In the genomic region with DNA sequence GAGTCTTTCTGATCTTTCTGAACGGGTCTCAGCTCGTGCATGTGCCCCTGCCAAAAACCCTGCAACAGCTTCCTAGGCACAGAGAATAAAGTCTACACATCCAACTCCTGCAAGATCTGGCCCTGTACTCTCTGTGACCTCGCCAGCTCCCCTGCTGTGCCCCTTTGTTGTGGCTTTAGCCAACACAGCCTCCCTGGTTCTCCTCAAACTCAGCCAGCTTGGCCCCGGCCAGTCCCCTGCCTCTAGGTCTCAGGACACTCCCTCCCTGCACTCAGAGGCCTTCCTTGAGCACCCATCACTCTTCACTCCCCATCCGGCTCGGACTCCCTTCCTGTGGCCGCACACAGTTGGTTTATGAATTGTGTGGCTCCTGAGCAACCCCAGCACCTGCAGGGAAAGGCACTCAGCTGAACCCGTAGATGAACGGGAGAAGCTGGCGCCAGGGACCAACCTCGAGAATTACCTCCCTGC, we compare ENCODE assay signal across 12 cellular contexts. TPM values are rescaled to one million over a fixed set of nuclear protein-coding genes. Genes with fewer than 3 reads are reported as not detected.
DNase-seq lines count a peak whose midpoint lies in the region; ATAC-seq and TF ChIP-seq lines count a peak whose summit lies in the region.
"Had no signal": no experiment of that assay in that cellular context is flagged by ENCODE, and none has a peak within 500 bp of the region (broad histone marks: within the 10 kb centered on the region; RNA-seq: fewer than 3 reads in every experiment).

No MANE protein-coding gene starts in this region.

- no peak for DNase-seq in SK-N-SH
- DNase-seq in RWPE1 (ENCODE audit: low spot score), result no peak
- DNase-seq in endodermal cell, result peak; percentile 89
- DNase-seq in HEK293T (ENCODE audit: extremely low spot score), result no peak
- DNase-seq in NCI-H2107 (lab: John Stamatoyannopoulos, UW), result no peak
- DNase-seq: activated CD4-positive, CD25-positive, alpha-beta regulatory T cell; NCI-H1417 treated with DMSO at 0.1 percent for 48 hours had no signal

- no peak for TF ChIP-seq EP300 in SK-N-SH (IDR thresholded peaks at IDR 0.05; ENCODE audit: borderline replicate concordance in 1 of 2, low read depth in 1 of 2, low read length in 1 of 2)

- peak overlapping the region; percentile 66 for H3K4me3 Mint-ChIP-seq in endodermal cell

- H3K4me1 Mint-ChIP-seq in endodermal cell, result peaks cover 16% of the 10 kb centered on the region

- TF ChIP-seq RAD21 in SK-N-SH (IDR thresholded peaks at IDR 0.05; ENCODE audit: low read length), result no peak

- WGBS in SK-N-SH (ENCODE audit: low lambda C conversion rate), result 75% methylated on average over 11 of the region's 11 CpGs
- WGBS in endodermal cell (ENCODE audit: insufficient coverage in 1 of 2, insufficient read length in 1 of 2), 2 experiments, result 55 to 71% methylated on average over 4 to 11 of the region's 11 CpGs

- peaks cover 17% of the 10 kb centered on the region for H3K79me2 ChIP-seq in SK-N-SH (ENCODE audit: insufficient read depth)

- H3K9ac ChIP-seq in SK-N-SH (no peak overlapping the region; the same call in 1 of the 2 replicates), endodermal cell (ENCODE audit: extremely low read depth, low read length, poor library complexity, severe bottlenecking) (no peak overlapping the region), rectal smooth muscle tissue (ENCODE audit: low read length) (no peak overlapping the region)

- TF ChIP-seq CTCF in SK-N-SH (IDR thresholded peaks at IDR 0.05) (no peak), RWPE1 (conservative IDR thresholded peaks at IDR 0.05; ENCODE audit: low read depth) (no peak), endodermal cell (conservative IDR thresholded peaks at IDR 0.05) (no peak)

- no peaks in the 10 kb centered on the region for H3K9me3 Mint-ChIP-seq in endodermal cell

- POLR2A ChIA-PET in SK-N-SH (lab: Yijun Ruan, JAX), result interaction anchor here (0.6 kb wide), 2 partner anchors 142 to 855 kb away, joined by 3 read pairs; no protein-coding TSS in a partner anchor
- POLR2A ChIA-PET in RWPE1 (lab: Yijun Ruan, JAX; ENCODE audit: low non-redundant PET), result interaction anchor here (1.1 kb wide), 1 partner anchor 17 kb away, joined by 4 read pairs; the partner anchor contains the start of genes NDUFAF8 and TEPSIN
- POLR2A ChIA-PET in HEK293T (lab: Yijun Ruan, JAX), result interaction anchor here (1.3 kb wide), 1 partner anchor 18 kb away, joined by 7 read pairs; the partner anchor contains the start of genes NDUFAF8 and TEPSIN

- peaks cover 17% of the 10 kb centered on the region for H3F3A ChIP-seq in SK-N-SH (replicated peaks; ENCODE audit: insufficient read depth)

- H3K9me2 ChIP-seq in SK-N-SH, result no peaks in the 10 kb centered on the region

- H2AFZ ChIP-seq in SK-N-SH (ENCODE audit: low read depth), result no peak overlapping the region

- no peaks in the 10 kb centered on the region for H3K9me3 ChIP-seq in SK-N-SH
- H3K9me3 ChIP-seq in endodermal cell (ENCODE audit: control insufficient read depth, low read length), result no peaks in the 10 kb centered on the region

- ATAC-seq in SK-N-SH treated with all-trans-retinoic acid at 6 μM for 48 hours (no peak), HG03354 (IDR thresholded peaks at IDR 0.05; ENCODE audit: poor library complexity, severe bottlenecking, unreplicated experiment) (no peak)
- ATAC-seq: sciatic nerve had no signal

- H3K4me2 ChIP-seq in SK-N-SH, result peak overlapping the region; percentile 100

- H3K27me3 Mint-ChIP-seq in endodermal cell (ENCODE audit: insufficient read depth), result peaks cover 17% of the 10 kb centered on the region

- H4K20me1 ChIP-seq in SK-N-SH (ENCODE audit: insufficient read depth), result no peaks in the 10 kb centered on the region

- H3K27me3 ChIP-seq in SK-N-SH (ENCODE audit: insufficient read depth) (no peaks in the 10 kb centered on the region), endodermal cell (ENCODE audit: control insufficient read depth, insufficient read depth, low read length, poor library complexity, severe bottlenecking) (peaks cover 9% of the 10 kb centered on the region), rectal smooth muscle tissue (ENCODE audit: control insufficient read depth, insufficient read depth, low read length) (no peaks in the 10 kb centered on the region)
- H3K27me3 ChIP-seq: tibial nerve had no signal

- H3K4me3 ChIP-seq in SK-N-SH (ENCODE audit: low read depth in 2 of 2, low read length in 1 of 2) (peak overlapping the region; percentile 76 to 94), endodermal cell (ENCODE audit: low read length) (peak overlapping the region; percentile 85), rectal smooth muscle tissue (ENCODE audit: low read length) (peak overlapping the region; percentile 73)

- H3K27ac Mint-ChIP-seq in endodermal cell, result peak overlapping the region; percentile 74

- H3K36me3 ChIP-seq in SK-N-SH (replicated peaks in 1 of 2; ENCODE audit: control insufficient read depth in 1 of 2, insufficient read depth in 2 of 2, low read length in 1 of 2) (peaks cover 0 to 2% of the 10 kb centered on the region in 2 experiments), endodermal cell (ENCODE audit: control insufficient read depth, insufficient read depth, low read length) (no peaks in the 10 kb centered on the region), rectal smooth muscle tissue (ENCODE audit: control insufficient read depth, insufficient read depth, low read length) (peaks cover 3% of the 10 kb centered on the region)

- H3K36me3 Mint-ChIP-seq in endodermal cell (ENCODE audit: low read depth), result peaks cover 15% of the 10 kb centered on the region

- H3K27ac ChIP-seq in SK-N-SH (ENCODE audit: low read depth in 2 of 2, low read length in 1 of 2) (no peak overlapping the region), RWPE1 (peak overlapping the region; percentile 51), endodermal cell (ENCODE audit: low read depth, low read length) (no peak overlapping the region), rectal smooth muscle tissue (ENCODE audit: low read depth, low read length) (no peak overlapping the region)

- H3K4me1 ChIP-seq in SK-N-SH (ENCODE audit: control insufficient read depth in 1 of 2, insufficient read depth in 2 of 2, low read depth in 1 of 2, low read length in 1 of 2) (peaks cover 7 to 16% of the 10 kb centered on the region in 2 experiments; a peak in 3 of 4 replicates), endodermal cell (ENCODE audit: control insufficient read depth, insufficient read depth, low read length) (peaks cover 9% of the 10 kb centered on the region), rectal smooth muscle tissue (ENCODE audit: control insufficient read depth, insufficient read depth, low read length) (peaks cover 8% of the 10 kb centered on the region)

- CTCF ChIA-PET in SK-N-SH (lab: Yijun Ruan, JAX), result interaction anchor here (1.0 to 3.8 kb wide), 6 partner anchors 14 to 263 kb away, joined by 3 to 19 read pairs (median 4); no protein-coding TSS in a partner anchor
- CTCF ChIA-PET in RWPE1 (lab: Yijun Ruan, JAX), result no interaction called here
- CTCF ChIA-PET in HEK293T (lab: Yijun Ruan, JAX), result interaction anchor here (0.8 kb wide), 1 partner anchor 20 kb away, joined by 3 read pairs; no protein-coding TSS in a partner anchor

TF ChIP-seq in SK-N-SH, 30 proteins besides CTCF, POLR2A, EP300 and RAD21 (continues in another document):
- no peak for TF ChIP-seq GABPA (IDR thresholded peaks at IDR 0.05; ENCODE audit: low read depth)

TF ChIP-seq in HEK293T, 16 proteins besides CTCF, POLR2A, EP300 and RAD21:
- TF ChIP-seq ARNT (IDR thresholded peaks at IDR 0.05) (no peak), SUZ12 (IDR thresholded peaks at IDR 0.05) (no peak), FOXM1 (IDR thresholded peaks at IDR 0.05; ENCODE audit: borderline replicate concordance) (no peak), NFRKB (IDR thresholded peaks at IDR 0.05) (no peak), L3MBTL2 (conservative IDR thresholded peaks at IDR 0.05) (no peak), ZNF384 (IDR thresholded peaks at IDR 0.05) (no peak), FOXK2 (IDR thresholded peaks at IDR 0.05) (no peak), SP1 (IDR thresholded peaks at IDR 0.05) (no peak), BHLHE40 (IDR thresholded peaks at IDR 0.05; ENCODE audit: borderline replicate concordance) (no peak), CTBP1 (IDR thresholded peaks at IDR 0.05; ENCODE audit: borderline replicate concordance) (no peak), LEF1 (IDR thresholded peaks at IDR 0.05; ENCODE audit: borderline replicate concordance) (no peak), FOXA1 (IDR thresholded peaks at IDR 0.05) (no peak), TARDBP (IDR thresholded peaks at IDR 0.05) (no peak)

RNA-seq across cellular contexts. Expression of gene CEP131, which starts 1.4 kb away (rescaled TPM):
- polyA plus RNA-seq in SK-N-SH (2012; rRNA removed), result 26.5 and 34.8 TPM in 2 replicates
- 12.9 and 16.3 TPM in 2 replicates for polyA plus RNA-seq in SK-N-SH (2012; cell fraction: cytosol; rRNA removed)
- 196 and 378 TPM in 2 replicates for polyA plus RNA-seq in SK-N-SH (2012; cell fraction: nucleus; rRNA removed)
- total RNA-seq in endodermal cell, result 10 to 100 TPM; 23.2 to 28.0 TPM
- polyA plus RNA-seq in endodermal cell (2013, experiment 1 of 2), result 30.3 TPM
- polyA plus RNA-seq in endodermal cell (2013, experiment 2 of 2), result 24.0 TPM

RNA-seq across cellular contexts. Expression of gene TEPSIN, which starts 17.4 kb away (rescaled TPM):
- 35.3 and 36.1 TPM in 2 replicates for polyA plus RNA-seq in SK-N-SH (2012; rRNA removed)
- 4.6 and 9.6 TPM in 2 replicates for polyA plus RNA-seq in SK-N-SH (2012; cell fraction: cytosol; rRNA removed)
- 379 and 617 TPM in 2 replicates for polyA plus RNA-seq in SK-N-SH (2012; cell fraction: nucleus; rRNA removed)
- total RNA-seq in endodermal cell, result 10 to 100 TPM; 30.0 to 45.0 TPM
- 24.6 TPM for polyA plus RNA-seq in endodermal cell (2013, experiment 1 of 2)
- polyA plus RNA-seq in endodermal cell (2013, experiment 2 of 2), result 21.1 TPM

RNA-seq across cellular contexts. Expression of gene NDUFAF8, which starts 17.7 kb away (rescaled TPM):
- polyA plus RNA-seq in SK-N-SH (2012; rRNA removed), result 194 and 229 TPM in 2 replicates
- 230 and 349 TPM in 2 replicates for polyA plus RNA-seq in SK-N-SH (2012; cell fraction: cytosol; rRNA removed)
- polyA plus RNA-seq in SK-N-SH (2012; cell fraction: nucleus; rRNA removed), result 139 and 227 TPM in 2 replicates
- total RNA-seq in endodermal cell, result 10 to 100 TPM; 42.7 to 48.7 TPM
- polyA plus RNA-seq in endodermal cell (2013, experiment 1 of 2), result 60.9 TPM
- polyA plus RNA-seq in endodermal cell (2013, experiment 2 of 2), result 52.0 TPM

RNA-seq across cellular contexts. Expression of gene AATK, which starts 55.4 kb away (rescaled TPM):
- 0.19 and 0.51 TPM in 2 replicates for polyA plus RNA-seq in SK-N-SH (2012; rRNA removed)
- 0.28 and 0.43 TPM in 2 replicates for polyA plus RNA-seq in SK-N-SH (2012; cell fraction: cytosol; rRNA removed)
- polyA plus RNA-seq in SK-N-SH (2012; cell fraction: nucleus; rRNA removed), result 1.0 and 1.5 TPM in 2 replicates
- 1 to 10 TPM; 3.3 to 4.3 TPM for total RNA-seq in endodermal cell
- 2.7 TPM for polyA plus RNA-seq in endodermal cell (2013, experiment 1 of 2)
- polyA plus RNA-seq in endodermal cell (2013, experiment 2 of 2), result 4.6 TPM

RNA-seq across cellular contexts. Expression of gene PVALEF, which starts 56.1 kb away (rescaled TPM):
- polyA plus RNA-seq in SK-N-SH (2012; rRNA removed), result not detected in 2 replicates
- polyA plus RNA-seq in SK-N-SH (2012; cell fraction: cytosol; rRNA removed), result not detected in 2 replicates
- not detected in 2 replicates for polyA plus RNA-seq in SK-N-SH (2012; cell fraction: nucleus; rRNA removed)
- not detected for total RNA-seq in endodermal cell
- not detected for polyA plus RNA-seq in endodermal cell (2013, experiment 1 of 2)
- polyA plus RNA-seq in endodermal cell (2013, experiment 2 of 2), result not detected
- total RNA-seq: sciatic nerve, tibial nerve had no signal
